Comparison of ENCODE assay signal across 1 cellular context in genomic region chr2:231687961-231688360, GRCh38.
A peak's percentile ranks its signal among the peaks of the same experiment; 100 is the strongest.
TF ChIP-seq lines count a peak whose summit lies in the region.

No MANE protein-coding gene starts in this region.

TF ChIP-seq in K562, 482 proteins besides CTCF, POLR2A, EP300 and RAD21 (continued from another document and continues in another):
- TF ChIP-seq USF2 (CRISPR knock-in tag; IDR thresholded peaks at IDR 0.05) (no peak), ZNF165 (CRISPR knock-in tag; IDR thresholded peaks at IDR 0.05; ENCODE audit: borderline replicate concordance) (no peak), C11orf30 (IDR thresholded peaks at IDR 0.05; ENCODE audit: low read depth) (no peak), ZNF407 (IDR thresholded peaks at IDR 0.05; ENCODE audit: low read depth) (no peak), BACH1 (tag; IDR thresholded peaks at IDR 0.05) (no peak), HNRNPUL1 (IDR thresholded peaks at IDR 0.05; ENCODE audit: low read length) (no peak), ZNF398 (CRISPR knock-in tag; IDR thresholded peaks at IDR 0.05) (no peak), ZNF518B (CRISPR knock-in tag; IDR thresholded peaks at IDR 0.05) (no peak), ETS1 (conservative IDR thresholded peaks at IDR 0.05; ENCODE audit: control insufficient read depth, low read depth, low read length) (no peak), KAT8 (IDR thresholded peaks at IDR 0.05; ENCODE audit: low read depth) (no peak), SMARCC2 (IDR thresholded peaks at IDR 0.05; ENCODE audit: low read depth) (no peak), ZNF764 (CRISPR knock-in tag; IDR thresholded peaks at IDR 0.05; ENCODE audit: low read depth) (no peak), FOXA3 (CRISPR knock-in tag; conservative IDR thresholded peaks at IDR 0.05 in 1 of 2, IDR thresholded peaks at IDR 0.05 in 1 of 2) (no peak), BCOR (IDR thresholded peaks at IDR 0.05) (peak; percentile 96), NR0B1 (IDR thresholded peaks at IDR 0.05; ENCODE audit: partially characterized antibody) (no peak), KDM1A (IDR thresholded peaks at IDR 0.05) (peak; percentile 74 to 86), CHD4 (IDR thresholded peaks at IDR 0.05; ENCODE audit: insufficient read depth, insufficient replicate concordance, low read depth, low read length, poor library complexity, severe bottlenecking) (peak; percentile 82), RBM25 (IDR thresholded peaks at IDR 0.05; ENCODE audit: low read depth, low read length, severe bottlenecking) (peak; percentile 83), ZNF395 (CRISPR knock-in tag; IDR thresholded peaks at IDR 0.05) (no peak), ID3 (CRISPR knock-in tag; IDR thresholded peaks at IDR 0.05) (no peak), ID3 (tag; IDR thresholded peaks at IDR 0.05) (no peak), CSDE1 (IDR thresholded peaks at IDR 0.05) (no peak), SMARCA5 (IDR thresholded peaks at IDR 0.05) (peak; percentile 85), HDAC2 (IDR thresholded peaks at IDR 0.05) (peak; percentile 61; the same call in 1 of the 2 replicates), TAF7 (tag; IDR thresholded peaks at IDR 0.05) (no peak), NCOA4 (IDR thresholded peaks at IDR 0.05; ENCODE audit: partially characterized antibody) (no peak), CBX2 (IDR thresholded peaks at IDR 0.05; ENCODE audit: insufficient read depth, low read length, poor library complexity, severe bottlenecking) (no peak), MEF2A (IDR thresholded peaks at IDR 0.05; ENCODE audit: control insufficient read depth, low read depth, low read length) (no peak), SNAPC5 (CRISPR knock-in tag; IDR thresholded peaks at IDR 0.05) (no peak), E4F1 (CRISPR knock-in tag; IDR thresholded peaks at IDR 0.05; ENCODE audit: borderline replicate concordance) (no peak), ATF3 (IDR thresholded peaks at IDR 0.05) (no peak), ATF3 (CRISPR knock-in tag; conservative IDR thresholded peaks at IDR 0.05) (no peak), ZNF444 (CRISPR knock-in tag; IDR thresholded peaks at IDR 0.05) (no peak), MCM5 (IDR thresholded peaks at IDR 0.05; ENCODE audit: low read depth) (no peak), CBX3 (IDR thresholded peaks at IDR 0.05; ENCODE audit: borderline replicate concordance in 1 of 2, low read length in 2 of 2) (peak in 1 of 2 experiments; percentile 51; a peak in 1 of 3 replicates), ZSCAN29 (IDR thresholded peaks at IDR 0.05) (no peak), RCOR1 (IDR thresholded peaks at IDR 0.05; ENCODE audit: borderline replicate concordance in 1 of 2, low read depth in 2 of 2, low read length in 2 of 2) (0 out of 4 replicates have a peak, but pooled peaks of 1 of the 2 experiments have one; percentile 61)
